In the genomic region with DNA sequence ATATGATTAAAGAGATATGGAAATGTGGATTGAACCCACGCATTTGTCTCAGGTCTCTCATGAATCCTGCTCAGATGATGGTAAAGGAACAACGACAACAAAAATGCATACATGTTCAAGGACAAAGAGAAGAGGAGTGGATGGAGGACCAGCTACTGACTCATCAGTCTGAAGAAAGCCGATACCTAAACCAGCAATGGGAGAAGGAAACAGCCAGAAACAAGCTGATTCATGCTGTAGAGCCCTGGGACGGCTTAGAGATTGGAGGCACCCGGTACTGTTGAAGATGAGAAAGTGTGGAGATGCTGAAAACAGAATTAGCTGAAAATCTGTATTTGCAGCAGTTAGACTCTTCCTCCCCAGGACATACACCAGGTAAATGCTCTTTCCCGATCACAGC, we compare ENCODE assay signal across 15 cellular contexts. TPM values are rescaled to one million over a fixed set of nuclear protein-coding genes. Genes with fewer than 3 reads are reported as not detected.
A peak's percentile ranks its signal among the peaks of the same experiment; 100 is the strongest.
DNase-seq lines count a peak whose midpoint lies in the region; ATAC-seq and TF ChIP-seq lines count a peak whose summit lies in the region.
"Had no signal": no experiment of that assay in that cellular context is flagged by ENCODE, and none has a peak within 500 bp of the region (broad histone marks: within the 10 kb centered on the region; RNA-seq: fewer than 3 reads in every experiment).

No MANE protein-coding gene starts in this region.

- H3K18ac ChIP-seq in IMR-90 (ENCODE audit: low read depth, low read length) = no peak overlapping the region

- no peaks in the 10 kb centered on the region for H4K20me1 ChIP-seq in IMR-90 (ENCODE audit: insufficient read depth, low read length)
- no peaks in the 10 kb centered on the region for H4K20me1 ChIP-seq in mammary epithelial cell (ENCODE audit: insufficient read depth, low read length)

- TF ChIP-seq POLR2A in IMR-90 (IDR thresholded peaks at IDR 0.05; ENCODE audit: low read depth, low read length) = no peak

- H2AFZ ChIP-seq in IMR-90 (replicated peaks; ENCODE audit: low read length, poor library complexity) (no peak overlapping the region), mammary epithelial cell (ENCODE audit: low read depth, low read length) (no peak overlapping the region)

- H3K36me3 ChIP-seq in IMR-90 (ENCODE audit: control insufficient read depth, insufficient read depth, low read length) (no peaks in the 10 kb centered on the region), mammary epithelial cell (ENCODE audit: insufficient read depth, low read length) (no peaks in the 10 kb centered on the region)
- H3K36me3 ChIP-seq: SJSA1 had no signal

- TF ChIP-seq CTCF in IMR-90 (conservative IDR thresholded peaks at IDR 0.05; ENCODE audit: low read depth, low read length) = no peak
- TF ChIP-seq CTCF in mammary epithelial cell (conservative IDR thresholded peaks at IDR 0.05 in 1 of 2, IDR thresholded peaks at IDR 0.05 in 1 of 2; ENCODE audit: extremely low read depth in 1 of 2, insufficient read depth in 1 of 2, low read depth in 1 of 2, low read length in 2 of 2) = no peak
- no peak for TF ChIP-seq CTCF in GM20000 (IDR thresholded peaks at IDR 0.05; ENCODE audit: extremely low read depth, missing control alignments)

- no peak overlapping the region for H3K9ac ChIP-seq in IMR-90 (ENCODE audit: low read depth, low read length)
- no peak overlapping the region for H3K9ac ChIP-seq in mammary epithelial cell (ENCODE audit: insufficient read depth, low read length)

- BruUV-seq in IMR-90 (replicated peaks; lab: Mats Ljungman, UMichigan) (no TSS peak), mammary epithelial cell (replicated peaks; lab: Mats Ljungman, UMichigan) (no TSS peak)

- CTCF ChIA-PET in IMR-90 (lab: Yijun Ruan, JAX) = no interaction called here
- CTCF ChIA-PET in mammary epithelial cell (lab: Charles Lee; ENCODE audit: low non-redundant PET) = no interaction called here

- H2BK20ac ChIP-seq in IMR-90 (ENCODE audit: low read depth, low read length) = no peak overlapping the region

- peak; percentile 27; the same call in 1 of the 2 replicates for ATAC-seq in IMR-90 (ENCODE audit: low read depth)
- ATAC-seq: HCT116, HepG2 had no signal

- no peaks in the 10 kb centered on the region for H3K79me2 ChIP-seq in mammary epithelial cell (ENCODE audit: insufficient read depth, low read length)

- H2BK120ac ChIP-seq in IMR-90 (ENCODE audit: low read depth, low read length) = no peak overlapping the region

- H3K4me3 ChIP-seq in IMR-90 (ENCODE audit: insufficient read depth, low read depth, low read length) (no peak overlapping the region), mammary epithelial cell (replicated peaks in 1 of 3; ENCODE audit: insufficient read depth in 1 of 3, low read depth in 2 of 3, low read length in 3 of 3) (no peak overlapping the region)
- H3K4me3 ChIP-seq: SJSA1 had no signal

- H3K27me3 ChIP-seq in IMR-90 (ENCODE audit: control insufficient read depth, insufficient read depth, low read length) (no peaks in the 10 kb centered on the region), mammary epithelial cell (ENCODE audit: insufficient read depth, low read length) (no peaks in the 10 kb centered on the region)
- H3K27me3 ChIP-seq: SJSA1 had no signal

- H3K9me3 ChIP-seq in IMR-90 (ENCODE audit: control insufficient read depth, insufficient read depth, low read length) (no peaks in the 10 kb centered on the region), mammary epithelial cell (replicated peaks; ENCODE audit: insufficient read depth, low read length) (peaks cover 4% of the 10 kb centered on the region)
- H3K9me3 ChIP-seq: SJSA1 had no signal

- no peak overlapping the region for H3K56ac ChIP-seq in IMR-90 (ENCODE audit: extremely low read depth, insufficient read depth, low read length)

- no peak overlapping the region for H4K5ac ChIP-seq in IMR-90 (ENCODE audit: low read depth, low read length)

- in situ Hi-C loops in IMR-90 (cut with MboI; ENCODE audit: low sequenced_read_pairs) = no loop called here
- in situ Hi-C loops in mammary epithelial cell (cut with MboI; ENCODE audit: low sequenced_read_pairs in 2 of 2) = no loop called here

- H3K9me1 ChIP-seq in IMR-90 (ENCODE audit: insufficient read depth, low read length) = no peaks in the 10 kb centered on the region

- H3K4ac ChIP-seq in IMR-90 (ENCODE audit: low read depth, low read length) = no peak overlapping the region

- H3K27ac ChIP-seq in IMR-90 (ENCODE audit: insufficient read depth, low read length) (no peak overlapping the region), mammary epithelial cell (ENCODE audit: insufficient read depth, low read depth, low read length) (no peak overlapping the region)
- H3K27ac ChIP-seq: SJSA1 had no signal

- H3K4me1 ChIP-seq in IMR-90 (ENCODE audit: control insufficient read depth, insufficient read depth, low read length) (no peaks in the 10 kb centered on the region), mammary epithelial cell (ENCODE audit: insufficient read depth, low read length) (no peaks in the 10 kb centered on the region)
- H3K4me1 ChIP-seq: SJSA1 had no signal

- dilution Hi-C loops in IMR-90 (cut with HindIII; ENCODE audit: low sequenced_read_pairs, unreplicated experiment) (no loop called here), mammary epithelial cell (cut with HindIII; ENCODE audit: low sequenced_read_pairs) (no loop called here)

- no peaks in the 10 kb centered on the region for H3K79me1 ChIP-seq in IMR-90 (ENCODE audit: low read depth in 1 of 2, low read length in 2 of 2)

- H3K4me2 ChIP-seq in IMR-90 (ENCODE audit: low read depth, low read length) (no peak overlapping the region), mammary epithelial cell (ENCODE audit: insufficient read depth, low read depth, low read length) (no peak overlapping the region)

- no peak overlapping the region for H4K91ac ChIP-seq in IMR-90 (ENCODE audit: insufficient read depth, low read depth, low read length)

- no CpG with 5 or more reads among the region's 6 CpGs for WGBS in IMR-90 (ENCODE audit: extremely low coverage in 2 of 2, insufficient read length in 1 of 2), 2 experiments
- WGBS in mammary epithelial cell (ENCODE audit: low coverage, missing lambda C conversion rate) = 76% methylated on average over 6 of the region's 6 CpGs

- H2AK5ac ChIP-seq in IMR-90 (ENCODE audit: low read depth, low read length) = no peak overlapping the region

- POLR2A ChIA-PET in IMR-90 (lab: Charles Lee; ENCODE audit: unreplicated experiment) = no interaction called here

- no peak for TF ChIP-seq RAD21 in IMR-90 (IDR thresholded peaks at IDR 0.05; ENCODE audit: low read length)

- no peak overlapping the region for H3K23ac ChIP-seq in IMR-90 (ENCODE audit: low read depth, low read length)

- H3K14ac ChIP-seq in IMR-90 (replicated peaks; ENCODE audit: low read depth, low read length) = no peak overlapping the region

- H2AK9ac ChIP-seq in IMR-90 (replicated peaks; ENCODE audit: low read depth, low read length, poor library complexity) = no peak overlapping the region

- no peak overlapping the region for H4K8ac ChIP-seq in IMR-90 (ENCODE audit: low read depth in 2 of 2, low read length in 2 of 2)

- no peak overlapping the region for H2BK5ac ChIP-seq in IMR-90 (ENCODE audit: low read depth, low read length, poor library complexity, severe bottlenecking)

- no peak overlapping the region for H2BK15ac ChIP-seq in IMR-90 (ENCODE audit: low read depth, low read length)

- DNase-seq in H4 (ENCODE audit: low spot score) (peak; percentile 17), IMR-90 (peak; percentile 15), mammary epithelial cell (peak; percentile 50), myocyte (ENCODE audit: low read depth) (peak; percentile 40), cerebellar cortex (ENCODE audit: low spot score) (no peak), Kasumi-1 (lab: John Stamatoyannopoulos, UW) (no peak), GM20000 (ENCODE audit: low spot score) (no peak)
- DNase-seq: COR-L47, NCI-H1105 treated with DMSO at 0.1 percent for 48 hours, NCI-H1694 treated with DMSO at 0.1 percent for 48 hours, NCI-H2107, NCI-H446 had no signal

- intact Hi-C loops in IMR-90 (cut with micrococcal nuclease) = no loop called here
- intact Hi-C loops in mammary epithelial cell (cut with micrococcal nuclease) = no loop called here

TF ChIP-seq in IMR-90, 13 proteins besides CTCF, POLR2A, EP300 and RAD21 (continues in another document):
- TF ChIP-seq MAZ (IDR thresholded peaks at IDR 0.05; ENCODE audit: borderline replicate concordance, low read depth, low read length) (no peak), ELK1 (IDR thresholded peaks at IDR 0.05; ENCODE audit: borderline replicate concordance, low read depth, low read length) (no peak), MXI1 (IDR thresholded peaks at IDR 0.05; ENCODE audit: borderline replicate concordance, low read depth, low read length) (no peak), BHLHE40 (IDR thresholded peaks at IDR 0.05; ENCODE audit: low read depth, low read length) (no peak), CEBPB (IDR thresholded peaks at IDR 0.05; ENCODE audit: low read depth, low read length) (no peak), RFX5 (IDR thresholded peaks at IDR 0.05; ENCODE audit: low read depth, low read length) (no peak), RCOR1 (IDR thresholded peaks at IDR 0.05; ENCODE audit: insufficient replicate concordance, low read length) (no peak)

RNA-seq across cellular contexts. Expression of gene RIPPLY2, which starts 14.4 kb away (rescaled TPM):
- total RNA-seq in H4 (2014; rRNA removed; shearing (Covaris generic)) = not detected in 2 replicates
- total RNA-seq in IMR-90 (2012; rRNA removed) (not detected in 2 replicates), mammary epithelial cell (not detected), myocyte (not detected in 2 replicates)
- polyA plus RNA-seq in IMR-90 (2012; rRNA removed) (0.32 TPM in 1 of 2 replicates, not detected in the other), mammary epithelial cell (0.16 TPM)
- polyA plus RNA-seq in IMR-90 (2012; cell fraction: cytosol; rRNA removed) = 0.17 TPM in 1 of 2 replicates, not detected in the other
- polyA plus RNA-seq in IMR-90 (2012; cell fraction: nucleus; rRNA removed; ENCODE audit: low replicate concordance) = not detected in 2 replicates
- polyA minus RNA-seq in mammary epithelial cell = not detected
- polyA plus RNA-seq in myocyte (2012) = not detected
- total RNA-seq: HepG2, SJSA1 had no signal
- polyA plus RNA-seq: HepG2 had no signal

RNA-seq across cellular contexts. Expression of gene CYB5R4, which starts 20.8 kb away (rescaled TPM):
- total RNA-seq in H4 (2014; rRNA removed; shearing (Covaris generic)) = 13.9 and 24.6 TPM in 2 replicates
- 4.7 and 6.1 TPM in 2 replicates for total RNA-seq in IMR-90 (2012; rRNA removed)
- polyA plus RNA-seq in IMR-90 (2012; rRNA removed) = 2.7 and 3.2 TPM in 2 replicates
- 1.1 and 1.4 TPM in 2 replicates for polyA plus RNA-seq in IMR-90 (2012; cell fraction: cytosol; rRNA removed)
- polyA plus RNA-seq in IMR-90 (2012; cell fraction: nucleus; rRNA removed; ENCODE audit: low replicate concordance) = 0.35 and 1.9 TPM in 2 replicates
- 10 to 100 TPM in 1 of 2 donors, 1 to 10 TPM in 1; 8.7 to 21.6 TPM for total RNA-seq in mammary epithelial cell
- 6.1 TPM for polyA plus RNA-seq in mammary epithelial cell
- 3.8 TPM for polyA minus RNA-seq in mammary epithelial cell
- 17.7 and 24.6 TPM in 2 replicates for total RNA-seq in myocyte
- 8.2 TPM for polyA plus RNA-seq in myocyte (2012)

Comparison
In these comparisons a context has a peak if more than half of its experiments do, and no peak if none do; other contexts are left out.
1. DNase-seq: peak in H4 (single experiment), IMR-90 (single experiment), mammary epithelial cell (single experiment) and myocyte (single experiment); none in cerebellar cortex (single experiment), Kasumi-1 (0 of 2) and GM20000 (single experiment).